Comparison of ENCODE assay signal across 2 cellular contexts in the genomic region with DNA sequence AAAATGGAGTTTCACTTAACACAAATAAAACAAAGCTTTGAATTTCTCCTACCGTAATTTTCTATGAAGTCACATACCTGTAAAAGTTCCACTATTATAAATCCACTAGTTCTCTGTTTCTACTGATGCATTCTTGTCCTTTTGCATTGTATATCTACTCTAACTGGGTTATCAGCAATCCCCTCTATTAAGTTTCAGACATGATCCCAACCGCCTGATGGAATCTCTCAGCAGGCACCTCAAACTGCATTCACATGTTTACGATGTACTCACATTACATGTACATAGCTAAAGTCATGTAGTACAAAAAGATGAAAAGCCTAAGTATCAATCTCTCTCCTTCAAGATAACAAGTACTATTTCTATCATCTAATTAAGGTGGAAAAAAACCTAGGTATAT.
TF ChIP-seq lines count a peak whose summit lies in the region.

No MANE protein-coding gene starts in this region.

TF ChIP-seq in HepG2, 621 proteins besides CTCF, POLR2A, EP300 and RAD21 (continued from another document):
- TF ChIP-seq, protein P1, sequence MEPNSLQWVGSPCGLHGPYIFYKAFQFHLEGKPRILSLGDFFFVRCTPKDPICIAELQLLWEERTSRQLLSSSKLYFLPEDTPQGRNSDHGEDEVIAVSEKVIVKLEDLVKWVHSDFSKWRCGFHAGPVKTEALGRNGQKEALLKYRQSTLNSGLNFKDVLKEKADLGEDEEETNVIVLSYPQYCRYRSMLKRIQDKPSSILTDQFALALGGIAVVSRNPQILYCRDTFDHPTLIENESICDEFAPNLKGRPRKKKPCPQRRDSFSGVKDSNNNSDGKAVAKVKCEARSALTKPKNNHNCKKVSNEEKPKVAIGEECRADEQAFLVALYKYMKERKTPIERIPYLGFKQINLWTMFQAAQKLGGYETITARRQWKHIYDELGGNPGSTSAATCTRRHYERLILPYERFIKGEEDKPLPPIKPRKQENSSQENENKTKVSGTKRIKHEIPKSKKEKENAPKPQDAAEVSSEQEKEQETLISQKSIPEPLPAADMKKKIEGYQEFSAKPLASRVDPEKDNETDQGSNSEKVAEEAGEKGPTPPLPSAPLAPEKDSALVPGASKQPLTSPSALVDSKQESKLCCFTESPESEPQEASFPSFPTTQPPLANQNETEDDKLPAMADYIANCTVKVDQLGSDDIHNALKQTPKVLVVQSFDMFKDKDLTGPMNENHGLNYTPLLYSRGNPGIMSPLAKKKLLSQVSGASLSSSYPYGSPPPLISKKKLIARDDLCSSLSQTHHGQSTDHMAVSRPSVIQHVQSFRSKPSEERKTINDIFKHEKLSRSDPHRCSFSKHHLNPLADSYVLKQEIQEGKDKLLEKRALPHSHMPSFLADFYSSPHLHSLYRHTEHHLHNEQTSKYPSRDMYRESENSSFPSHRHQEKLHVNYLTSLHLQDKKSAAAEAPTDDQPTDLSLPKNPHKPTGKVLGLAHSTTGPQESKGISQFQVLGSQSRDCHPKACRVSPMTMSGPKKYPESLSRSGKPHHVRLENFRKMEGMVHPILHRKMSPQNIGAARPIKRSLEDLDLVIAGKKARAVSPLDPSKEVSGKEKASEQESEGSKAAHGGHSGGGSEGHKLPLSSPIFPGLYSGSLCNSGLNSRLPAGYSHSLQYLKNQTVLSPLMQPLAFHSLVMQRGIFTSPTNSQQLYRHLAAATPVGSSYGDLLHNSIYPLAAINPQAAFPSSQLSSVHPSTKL (CRISPR knock-in tag; IDR thresholded peaks at IDR 0.05): no peak
- TF ChIP-seq ZC3H4 (CRISPR knock-in tag; IDR thresholded peaks at IDR 0.05; ENCODE audit: borderline replicate concordance): no peak
- no peak for TF ChIP-seq NR3C1 (CRISPR knock-in tag; IDR thresholded peaks at IDR 0.05)
- no peak for TF ChIP-seq WIZ (CRISPR knock-in tag; IDR thresholded peaks at IDR 0.05)
- no peak for TF ChIP-seq ZNF629 (CRISPR knock-in tag; conservative IDR thresholded peaks at IDR 0.05)
- TF ChIP-seq ZNF496 (CRISPR knock-in tag; IDR thresholded peaks at IDR 0.05; ENCODE audit: insufficient replicate concordance): no peak
- no peak for TF ChIP-seq ZNF549 (CRISPR knock-in tag; IDR thresholded peaks at IDR 0.05)
TF ChIP-seq in HepG2: peak in this region for 0.

TF ChIP-seq in HEK293, 187 proteins besides CTCF, POLR2A, EP300 and RAD21 (continued from another document):
- TF ChIP-seq, protein P2, sequence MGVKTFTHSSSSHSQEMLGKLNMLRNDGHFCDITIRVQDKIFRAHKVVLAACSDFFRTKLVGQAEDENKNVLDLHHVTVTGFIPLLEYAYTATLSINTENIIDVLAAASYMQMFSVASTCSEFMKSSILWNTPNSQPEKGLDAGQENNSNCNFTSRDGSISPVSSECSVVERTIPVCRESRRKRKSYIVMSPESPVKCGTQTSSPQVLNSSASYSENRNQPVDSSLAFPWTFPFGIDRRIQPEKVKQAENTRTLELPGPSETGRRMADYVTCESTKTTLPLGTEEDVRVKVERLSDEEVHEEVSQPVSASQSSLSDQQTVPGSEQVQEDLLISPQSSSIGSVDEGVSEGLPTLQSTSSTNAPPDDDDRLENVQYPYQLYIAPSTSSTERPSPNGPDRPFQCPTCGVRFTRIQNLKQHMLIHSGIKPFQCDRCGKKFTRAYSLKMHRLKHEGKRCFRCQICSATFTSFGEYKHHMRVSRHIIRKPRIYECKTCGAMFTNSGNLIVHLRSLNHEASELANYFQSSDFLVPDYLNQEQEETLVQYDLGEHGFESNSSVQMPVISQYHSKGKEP (tag by site-specific recombination; IDR thresholded peaks at IDR 0.05): peak; percentile 58; the same call in 1 of the 2 replicates
- 0 out of 2 replicates have a peak, but pooled peaks have one; percentile 48 for TF ChIP-seq ZBTB17 (tag by site-specific recombination; IDR thresholded peaks at IDR 0.05)
- TF ChIP-seq PRDM6 (tag by site-specific recombination; IDR thresholded peaks at IDR 0.05): peak; percentile 45
